1 cellular context compared by ENCODE assay signal in the genomic region with DNA sequence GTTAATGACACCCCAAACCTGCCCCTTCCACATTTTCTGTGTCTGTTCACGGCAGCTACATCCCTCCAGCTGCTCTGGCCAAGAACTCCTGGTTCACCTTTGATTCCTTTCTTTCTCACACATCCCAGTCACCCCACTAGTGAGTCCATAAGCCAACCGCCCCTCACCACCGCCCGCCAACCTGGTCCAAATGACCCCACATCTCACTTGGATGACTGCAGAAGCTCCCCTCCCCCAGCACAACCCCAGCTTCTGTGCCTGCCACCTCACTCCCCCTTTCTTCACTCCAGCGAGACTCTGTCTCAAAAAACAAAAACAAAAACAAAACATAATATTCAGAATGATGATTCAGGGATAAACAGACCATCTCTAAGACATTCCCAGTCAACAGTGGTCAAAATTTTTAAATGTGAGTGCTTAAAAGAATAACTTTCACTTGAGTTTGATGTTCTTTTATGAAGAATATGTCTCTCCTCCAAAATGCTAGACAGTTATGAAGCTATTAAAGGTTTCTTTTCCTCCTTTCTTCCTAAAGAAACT.
TF ChIP-seq lines count a peak whose summit lies in the region.

No MANE protein-coding gene starts in this region.

TF ChIP-seq in K562, 482 proteins besides CTCF, POLR2A, EP300 and RAD21:
- TF ChIP-seq C11orf30 (IDR thresholded peaks at IDR 0.05; ENCODE audit: low read depth) (peak; percentile 52; the same call in 1 of the 2 replicates), ZNF316 (IDR thresholded peaks at IDR 0.05) (peak; percentile 64)
- TF ChIP-seq, protein P1, sequence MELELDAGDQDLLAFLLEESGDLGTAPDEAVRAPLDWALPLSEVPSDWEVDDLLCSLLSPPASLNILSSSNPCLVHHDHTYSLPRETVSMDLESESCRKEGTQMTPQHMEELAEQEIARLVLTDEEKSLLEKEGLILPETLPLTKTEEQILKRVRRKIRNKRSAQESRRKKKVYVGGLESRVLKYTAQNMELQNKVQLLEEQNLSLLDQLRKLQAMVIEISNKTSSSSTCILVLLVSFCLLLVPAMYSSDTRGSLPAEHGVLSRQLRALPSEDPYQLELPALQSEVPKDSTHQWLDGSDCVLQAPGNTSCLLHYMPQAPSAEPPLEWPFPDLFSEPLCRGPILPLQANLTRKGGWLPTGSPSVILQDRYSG (tag; conservative IDR thresholded peaks at IDR 0.05; ENCODE audit: low read depth): no peak
